1 cellular context compared by ENCODE assay signal in genomic region chr7:98165827-98166667, GRCh38.
TF ChIP-seq lines count a peak whose summit lies in the region.

No MANE protein-coding gene starts in this region.

TF ChIP-seq in GM23338, 12 proteins besides CTCF, POLR2A, EP300 and RAD21 (continued from another document):
- TF ChIP-seq ZNF462 (CRISPR knock-in tag; IDR thresholded peaks at IDR 0.05) (no peak), STAT1 (IDR thresholded peaks at IDR 0.05; ENCODE audit: unreplicated experiment) (no peak), NANOG (IDR thresholded peaks at IDR 0.05; ENCODE audit: borderline replicate concordance) (no peak)
